In genomic region chr1:108963052-108963686, GRCh38 we compare ENCODE assay signal across 1 cellular context.
A peak's percentile ranks its signal among the peaks of the same experiment; 100 is the strongest.
TF ChIP-seq lines count a peak whose summit lies in the region.

CLCC1 (minus strand) TSS chr1:108963484; CDS start chr1:108950437, 13,047 bp downstream.

TF ChIP-seq in HepG2, 621 proteins besides CTCF, POLR2A, EP300 and RAD21 (continued from another document):
- TF ChIP-seq NFKB2 (CRISPR knock-in tag; IDR thresholded peaks at IDR 0.05; ENCODE audit: borderline replicate concordance) (peak; percentile 79; the same call in 1 of the 2 replicates), ZNF496 (CRISPR knock-in tag; IDR thresholded peaks at IDR 0.05; ENCODE audit: insufficient replicate concordance) (no peak), NCOA2 (CRISPR knock-in tag; IDR thresholded peaks at IDR 0.05) (no peak; the same call in 1 of the 2 replicates)
